1 cellular context compared by ENCODE assay signal in genomic region chr2:163348843-163349395, GRCh38.
A peak's percentile ranks its signal among the peaks of the same experiment; 100 is the strongest.
TF ChIP-seq lines count a peak whose summit lies in the region.

No MANE protein-coding gene starts in this region.

TF ChIP-seq in A549, 52 proteins besides CTCF, POLR2A, EP300 and RAD21 (continued from another document):
- TF ChIP-seq PHF8 (IDR thresholded peaks at IDR 0.05; ENCODE audit: borderline replicate concordance, low read depth) (0 out of 2 replicates have a peak, but pooled peaks have one; percentile 4), HOXB13 (CRISPR knock-in tag; IDR thresholded peaks at IDR 0.05; ENCODE audit: low read depth) (no peak), HOXB5 (CRISPR knock-in tag; IDR thresholded peaks at IDR 0.05) (no peak), ZSCAN20 (CRISPR knock-in tag; IDR thresholded peaks at IDR 0.05) (0 out of 2 replicates have a peak, but pooled peaks have one; percentile 36), FOSL2 (IDR thresholded peaks at IDR 0.05) (peak; percentile 76), FOSL2 (CRISPR knock-in tag; IDR thresholded peaks at IDR 0.05) (peak; percentile 87), CEBPB (IDR thresholded peaks at IDR 0.05) (peak in 1 of 2 experiments; percentile 57; a peak in 2 of 4 replicates)
TF ChIP-seq in A549: peak in this region for 14.
